23 cellular contexts compared by ENCODE assay signal in genomic region chr12:22467190-22467589, GRCh38.
DNase-seq lines count a peak whose midpoint lies in the region; TF ChIP-seq lines count a peak whose summit lies in the region.
"Had no signal": no experiment of that assay in that cellular context is flagged by ENCODE, and none has a peak within 500 bp of the region (broad histone marks: within the 10 kb centered on the region; RNA-seq: fewer than 3 reads in every experiment).

No MANE protein-coding gene starts in this region.

- no TSS peak for BruUV-seq in mammary epithelial cell (replicated peaks; lab: Mats Ljungman, UMichigan)

- no peak overlapping the region for H3K9ac ChIP-seq in SK-N-SH
- no peak overlapping the region for H3K9ac ChIP-seq in mammary epithelial cell (ENCODE audit: insufficient read depth, low read length)
- H3K9ac ChIP-seq: KMS-11, neural progenitor cell had no signal

- H3K27ac ChIP-seq in SK-N-SH (ENCODE audit: low read depth in 2 of 2, low read length in 1 of 2) (no peak overlapping the region; a peak in 1 of 4 replicates), mammary epithelial cell (ENCODE audit: insufficient read depth, low read depth, low read length) (no peak overlapping the region)
- H3K27ac ChIP-seq: esophagus squamous epithelium, KMS-11, neural progenitor cell had no signal

- H3K36me3 ChIP-seq in BJ (ENCODE audit: control insufficient read depth, insufficient read depth, low read length), result no peaks in the 10 kb centered on the region
- H3K36me3 ChIP-seq in SK-N-SH (replicated peaks in 1 of 2; ENCODE audit: control insufficient read depth in 1 of 2, insufficient read depth in 2 of 2, low read length in 1 of 2), result peaks cover 32 to 40% of the 10 kb centered on the region in 2 experiments
- peaks cover 2% of the 10 kb centered on the region for H3K36me3 ChIP-seq in mammary epithelial cell (ENCODE audit: insufficient read depth, low read length)

- H3F3A ChIP-seq in SK-N-SH (replicated peaks; ENCODE audit: insufficient read depth), result peaks cover 16% of the 10 kb centered on the region

- peaks cover 14% of the 10 kb centered on the region for H3K36me3 Mint-ChIP-seq in activated T-helper 1 cell treated with anti-CD3 and anti-CD28 coated beads, Interleukin-12 subunit alpha, Interleukin-12 subunit beta, Interleukin-2, Interleukin-4 antibody, amounts not matched to agents 30 ng/mL and 10 ng/mL and 1 ng/mL, durations not matched to agents 14 hours and 24 hours and 36 hours (ENCODE audit: low read depth)

- intact Hi-C loops in mammary epithelial cell (cut with micrococcal nuclease), result no loop called here
- intact Hi-C loops in activated T-helper 1 cell treated with anti-CD3 and anti-CD28 coated beads, Interleukin-12 subunit alpha, Interleukin-12 subunit beta, Interleukin-2, Interleukin-4 antibody, amounts not matched to agents 30 ng/mL and 10 ng/mL and 1 ng/mL, durations not matched to agents 14 hours and 24 hours and 36 hours (cut with micrococcal nuclease), result no loop called here

- H3K4me1 Mint-ChIP-seq in activated T-helper 1 cell treated with anti-CD3 and anti-CD28 coated beads, Interleukin-12 subunit alpha, Interleukin-12 subunit beta, Interleukin-2, Interleukin-4 antibody, amounts not matched to agents 30 ng/mL and 10 ng/mL and 1 ng/mL, durations not matched to agents 14 hours and 24 hours and 36 hours (ENCODE audit: low read depth), result no peaks in the 10 kb centered on the region
- H3K4me1 Mint-ChIP-seq: activated naive CD8-positive, alpha-beta T cell treated with anti-CD3 and anti-CD28 coated beads, Interleukin-2, amount 10 ng/mL, durations not matched to agents 7 days and 5 days; mesothelial cell of epicardium; neural progenitor cell had no signal

- H3K4me3 Mint-ChIP-seq in activated T-helper 1 cell treated with anti-CD3 and anti-CD28 coated beads, Interleukin-12 subunit alpha, Interleukin-12 subunit beta, Interleukin-2, Interleukin-4 antibody, amounts not matched to agents 30 ng/mL and 10 ng/mL and 1 ng/mL, durations not matched to agents 14 hours and 24 hours and 36 hours, result no peak overlapping the region
- H3K4me3 Mint-ChIP-seq: activated naive CD8-positive, alpha-beta T cell treated with anti-CD3 and anti-CD28 coated beads, Interleukin-2, amount 10 ng/mL, durations not matched to agents 7 days and 5 days; mesothelial cell of epicardium; neural progenitor cell had no signal

- WGBS in SK-N-SH (ENCODE audit: low lambda C conversion rate), result 65% methylated on average over 10 of the region's 10 CpGs
- 85% methylated on average over 9 of the region's 10 CpGs for WGBS in mammary epithelial cell (ENCODE audit: low coverage, missing lambda C conversion rate)

- H3K27me3 Mint-ChIP-seq in activated T-helper 1 cell treated with anti-CD3 and anti-CD28 coated beads, Interleukin-12 subunit alpha, Interleukin-12 subunit beta, Interleukin-2, Interleukin-4 antibody, amounts not matched to agents 30 ng/mL and 10 ng/mL and 1 ng/mL, durations not matched to agents 14 hours and 24 hours and 36 hours (ENCODE audit: insufficient read depth), result no peaks in the 10 kb centered on the region
- H3K27me3 Mint-ChIP-seq: activated naive CD8-positive, alpha-beta T cell treated with anti-CD3 and anti-CD28 coated beads, Interleukin-2, amount 10 ng/mL, durations not matched to agents 7 days and 5 days had no signal

- dilution Hi-C loops in mammary epithelial cell (cut with HindIII; ENCODE audit: low sequenced_read_pairs), result no loop called here

- in situ Hi-C loops in mammary epithelial cell (cut with MboI; ENCODE audit: low sequenced_read_pairs in 2 of 2), result no loop called here

- POLR2A ChIA-PET in BJ (lab: Charles Lee), result no interaction called here
- POLR2A ChIA-PET in SK-N-SH (lab: Yijun Ruan, JAX), result no interaction called here

- TF ChIP-seq EP300 in SK-N-SH (IDR thresholded peaks at IDR 0.05; ENCODE audit: borderline replicate concordance in 1 of 2, low read depth in 1 of 2, low read length in 1 of 2), result no peak

- H3K79me2 ChIP-seq in SK-N-SH (ENCODE audit: insufficient read depth) (no peaks in the 10 kb centered on the region), mammary epithelial cell (ENCODE audit: insufficient read depth, low read length) (no peaks in the 10 kb centered on the region)

- H3K4me3 ChIP-seq in BJ (ENCODE audit: low read depth, low read length) (no peak overlapping the region), SK-N-SH (ENCODE audit: low read depth in 2 of 2, low read length in 1 of 2) (no peak overlapping the region), mammary epithelial cell (replicated peaks in 1 of 3; ENCODE audit: insufficient read depth in 1 of 3, low read depth in 2 of 3, low read length in 3 of 3) (no peak overlapping the region)
- H3K4me3 ChIP-seq: esophagus squamous epithelium, neural progenitor cell had no signal

- no peak overlapping the region for H3K27ac Mint-ChIP-seq in activated T-helper 1 cell treated with anti-CD3 and anti-CD28 coated beads, Interleukin-12 subunit alpha, Interleukin-12 subunit beta, Interleukin-2, Interleukin-4 antibody, amounts not matched to agents 30 ng/mL and 10 ng/mL and 1 ng/mL, durations not matched to agents 14 hours and 24 hours and 36 hours
- H3K27ac Mint-ChIP-seq: activated naive CD8-positive, alpha-beta T cell treated with anti-CD3 and anti-CD28 coated beads, Interleukin-2, amount 10 ng/mL, durations not matched to agents 7 days and 5 days; mesothelial cell of epicardium; neural progenitor cell had no signal

- no peak overlapping the region for H2AFZ ChIP-seq in SK-N-SH (ENCODE audit: low read depth)
- H2AFZ ChIP-seq in mammary epithelial cell (ENCODE audit: low read depth, low read length), result no peak overlapping the region
- H2AFZ ChIP-seq: neural progenitor cell had no signal

- peak; percentile 19 for DNase-seq in BJ (ENCODE audit: low read depth)
- DNase-seq in SK-N-SH, result no peak
- DNase-seq in fibroblast of gingiva (ENCODE audit: low read depth), result peak; percentile 82
- peak; percentile 76 for DNase-seq in renal cortical epithelial cell (ENCODE audit: low read depth)
- DNase-seq in mammary epithelial cell, result no peak
- DNase-seq in stimulated activated CD4-positive, alpha-beta T cell treated with anti-CD3 and anti-CD28 coated beads, Interleukin-12 subunit alpha, Interleukin-12 subunit beta, amount 100 ng/mL, for 4 hours, result no peak
- no peak for DNase-seq in NCI-H1694 treated with DMSO at 0.1 percent for 48 hours (lab: John Stamatoyannopoulos, UW)
- DNase-seq in activated T-helper 1 cell treated with anti-CD3 and anti-CD28 coated beads, Interleukin-12 subunit alpha, Interleukin-12 subunit beta, Interleukin-2, Interleukin-4 antibody, amounts not matched to agents 30 ng/mL and 10 ng/mL and 1 ng/mL, durations not matched to agents 14 hours and 24 hours and 36 hours (ENCODE audit: low spot score), result no peak
- DNase-seq: activated CD4-positive, alpha-beta T cell treated with anti-CD3 and anti-CD28 coated beads, Interleukin-2, amount 50 U/mL, for 48 hours; activated naive CD8-positive, alpha-beta T cell treated with anti-CD3 and anti-CD28 coated beads, Interleukin-2, amount 10 ng/mL, durations not matched to agents 7 days and 5 days; activated T-cell treated with anti-CD3 and anti-CD28 coated beads, Interleukin-2, amount 50 U/mL, for 1 hour; caudate nucleus; esophagus squamous epithelium; hypothalamus; kidney; NCI-H2029; NCI-H446; stimulated activated CD4-positive, alpha-beta T cell treated with anti-CD3 and anti-CD28 coated beads, Interleukin-15, amount 100 ng/mL, for 24 hours; stimulated activated naive CD4-positive, alpha-beta T cell treated with Interleukin-2 at 50 U/mL for 16 hours; trophoblast cell had no signal

- H3K9me3 ChIP-seq in SK-N-SH (no peaks in the 10 kb centered on the region), mammary epithelial cell (replicated peaks; ENCODE audit: insufficient read depth, low read length) (no peaks in the 10 kb centered on the region)
- H3K9me3 ChIP-seq: esophagus squamous epithelium had no signal

- no peaks in the 10 kb centered on the region for H3K9me2 ChIP-seq in SK-N-SH

- TF ChIP-seq CTCF in BJ (IDR thresholded peaks at IDR 0.05; ENCODE audit: insufficient read depth, low read depth, low read length) (no peak), SK-N-SH (IDR thresholded peaks at IDR 0.05) (no peak), mammary epithelial cell (conservative IDR thresholded peaks at IDR 0.05 in 1 of 2, IDR thresholded peaks at IDR 0.05 in 1 of 2; ENCODE audit: extremely low read depth in 1 of 2, insufficient read depth in 1 of 2, low read depth in 1 of 2, low read length in 2 of 2) (no peak)

- H3K4me1 ChIP-seq in SK-N-SH (ENCODE audit: control insufficient read depth in 1 of 2, insufficient read depth in 2 of 2, low read depth in 1 of 2, low read length in 1 of 2) (0 out of 4 replicates have a peak, but pooled peaks cover 0 to 4% of the 10 kb centered on the region in 2 experiments), mammary epithelial cell (ENCODE audit: insufficient read depth, low read length) (no peaks in the 10 kb centered on the region)
- H3K4me1 ChIP-seq: esophagus squamous epithelium, neural progenitor cell had no signal

- H3K4me2 ChIP-seq in SK-N-SH (no peak overlapping the region), mammary epithelial cell (ENCODE audit: insufficient read depth, low read depth, low read length) (no peak overlapping the region)
- H3K4me2 ChIP-seq: KMS-11, neural progenitor cell had no signal

- no peaks in the 10 kb centered on the region for H4K20me1 ChIP-seq in SK-N-SH (ENCODE audit: insufficient read depth)
- H4K20me1 ChIP-seq in mammary epithelial cell (ENCODE audit: insufficient read depth, low read length), result no peaks in the 10 kb centered on the region

- CTCF ChIA-PET in BJ (lab: Yijun Ruan, JAX) (interaction anchor here (0.6 to 1.5 kb wide), 3 partner anchors 8 to 163 kb away, joined by 5 to 6 read pairs (median 5); no protein-coding TSS in a partner anchor), SK-N-SH (lab: Yijun Ruan, JAX) (interaction anchor here (1.1 kb wide), 1 partner anchor 8 kb away, joined by 4 read pairs; no protein-coding TSS in a partner anchor), mammary epithelial cell (lab: Charles Lee; ENCODE audit: low non-redundant PET) (no interaction called here)

- no peaks in the 10 kb centered on the region for H3K9me3 Mint-ChIP-seq in activated T-helper 1 cell treated with anti-CD3 and anti-CD28 coated beads, Interleukin-12 subunit alpha, Interleukin-12 subunit beta, Interleukin-2, Interleukin-4 antibody, amounts not matched to agents 30 ng/mL and 10 ng/mL and 1 ng/mL, durations not matched to agents 14 hours and 24 hours and 36 hours
- H3K9me3 Mint-ChIP-seq: activated naive CD8-positive, alpha-beta T cell treated with anti-CD3 and anti-CD28 coated beads, Interleukin-2, amount 10 ng/mL, durations not matched to agents 7 days and 5 days; mesothelial cell of epicardium; neural progenitor cell had no signal

- no peaks in the 10 kb centered on the region for H3K27me3 ChIP-seq in BJ (ENCODE audit: control insufficient read depth, insufficient read depth, low read length)
- no peaks in the 10 kb centered on the region for H3K27me3 ChIP-seq in SK-N-SH (ENCODE audit: insufficient read depth)
- H3K27me3 ChIP-seq in mammary epithelial cell (ENCODE audit: insufficient read depth, low read length), result no peaks in the 10 kb centered on the region
- H3K27me3 ChIP-seq: esophagus squamous epithelium, neural progenitor cell had no signal

- no peak for TF ChIP-seq RAD21 in SK-N-SH (IDR thresholded peaks at IDR 0.05; ENCODE audit: low read length)

TF ChIP-seq in SK-N-SH, 30 proteins besides CTCF, POLR2A, EP300 and RAD21 (continues in another document):
- TF ChIP-seq TCF12 (IDR thresholded peaks at IDR 0.05), result peak; percentile 76

Comparison
In these comparisons a context has a peak if more than half of its experiments do, and no peak if none do; other contexts are left out.
1. DNase-seq: peak in BJ (single experiment), fibroblast of gingiva (single experiment) and renal cortical epithelial cell (single experiment); none in SK-N-SH (single experiment), mammary epithelial cell (single experiment), stimulated activated CD4-positive, alpha-beta T cell treated with anti-CD3 and anti-CD28 coated beads, Interleukin-12 subunit alpha, Interleukin-12 subunit beta, amount 100 ng/mL, for 4 hours (single experiment), NCI-H1694 treated with DMSO at 0.1 percent for 48 hours (single experiment) and activated T-helper 1 cell treated with anti-CD3 and anti-CD28 coated beads, Interleukin-12 subunit alpha, Interleukin-12 subunit beta, Interleukin-2, Interleukin-4 antibody, amounts not matched to agents 30 ng/mL and 10 ng/mL and 1 ng/mL, durations not matched to agents 14 hours and 24 hours and 36 hours (single experiment).